ENCODE assay signal across 18 cellular contexts in genomic region chr1:10529772-10530171, GRCh38. TPM values are rescaled to one million over a fixed set of nuclear protein-coding genes. Genes with fewer than 3 reads are reported as not detected.
DNase-seq lines count a peak whose midpoint lies in the region; ATAC-seq, FAIRE-seq and TF ChIP-seq lines count a peak whose summit lies in the region.
"Had no signal": no experiment of that assay in that cellular context is flagged by ENCODE, and none has a peak within 500 bp of the region (broad histone marks: within the 10 kb centered on the region; RNA-seq: fewer than 3 reads in every experiment).

No MANE protein-coding gene starts in this region.

- TF ChIP-seq RAD21 in K562 (CRISPR knock-in tag; conservative IDR thresholded peaks at IDR 0.05 in 1 of 2, IDR thresholded peaks at IDR 0.05 in 1 of 2) = no peak

- H3F3A ChIP-seq in smooth muscle cell (ENCODE audit: low read depth) = peaks cover 18% of the 10 kb centered on the region

- CTCF ChIA-PET in K562 (lab: Yijun Ruan, JAX; ENCODE audit: low intra/inter-chr PET ratio) = no interaction called here

- H3K79me2 ChIP-seq in K562 (ENCODE audit: control insufficient read depth, insufficient read depth, low read length) (peaks cover 49% of the 10 kb centered on the region), smooth muscle cell (ENCODE audit: low read depth) (peaks cover 16% of the 10 kb centered on the region)

- WGBS in K562 (ENCODE audit: insufficient coverage, low coverage, missing lambda C conversion rate) = 65% methylated on average over 3 of the region's 3 CpGs
- WGBS in smooth muscle cell (ENCODE audit: low lambda C conversion rate) = 23% methylated on average over 3 of the region's 3 CpGs

- H3K4me2 ChIP-seq in K562 (ENCODE audit: insufficient read depth, low read length) (no peak overlapping the region), smooth muscle cell (peak overlapping the region; percentile 93)

- DNase-seq in K562 (ENCODE audit: extremely low read depth in 1 of 4, low spot score in 3 of 4) (no peak), smooth muscle cell (lab: John Stamatoyannopoulos, UW; ENCODE audit: unreplicated experiment) (no peak), HPDE6-E6E7 (ENCODE audit: extremely low spot score) (no peak), NCI-H524 (lab: John Stamatoyannopoulos, UW) (no peak), GM19240 (ENCODE audit: insufficient read length, low spot score) (no peak)
- DNase-seq: gastrocnemius medialis; midbrain; MV-4-11; NCI-H2081 treated with DMSO at 0.1 percent for 48 hours; stimulated activated CD4-positive, alpha-beta T cell treated with anti-CD3 and anti-CD28 coated beads, Interleukin-4, amount 100 ng/mL, for 24 hours; stimulated activated CD8-positive, alpha-beta memory T cell treated with anti-CD3 and anti-CD28 coated beads, Interleukin-4, amount 100 ng/mL, for 48 hours; T-helper 1 cell had no signal

- intact Hi-C loops in K562 (cut with micrococcal nuclease) = no loop called here

- POLR2A ChIA-PET in K562 (lab: Yijun Ruan, JAX) = interaction anchor here (0.6 kb wide), 1 partner anchor 173 kb away, joined by 4 read pairs; no protein-coding TSS in a partner anchor

- H3K27ac ChIP-seq in HUES48 (ENCODE audit: low read depth, low read length) (peak overlapping the region; percentile 82), K562 (ENCODE audit: extremely low read depth, low read depth, low read length) (no peak overlapping the region), iPS-20b (ENCODE audit: low read length) (peak overlapping the region; percentile 31), smooth muscle cell (ENCODE audit: low read depth) (peak overlapping the region; percentile 94)
- H3K27ac ChIP-seq: WERI-Rb-1 had no signal

- H3K4me3 ChIP-seq in HUES48 (ENCODE audit: low read depth, low read length) (peak overlapping the region; percentile 42), K562 (no peak overlapping the region), iPS-20b (ENCODE audit: low read length) (peak overlapping the region; percentile 52), smooth muscle cell (no peak overlapping the region)
- H3K4me3 ChIP-seq: gastrocnemius medialis had no signal

- H4K20me1 ChIP-seq in K562 (replicated peaks; ENCODE audit: control insufficient read depth, insufficient read depth, low read length) (peaks cover 13% of the 10 kb centered on the region), smooth muscle cell (ENCODE audit: low read depth) (peaks cover 79% of the 10 kb centered on the region)

- no peak overlapping the region; the same call in 1 of the 2 replicates for H3K9ac ChIP-seq in HUES48 (ENCODE audit: low read depth, low read length)
- H3K9ac ChIP-seq in K562 (ENCODE audit: insufficient read depth in 1 of 2, low read depth in 2 of 2, low read length in 2 of 2) = no peak overlapping the region
- H3K9ac ChIP-seq in iPS-20b (ENCODE audit: low read depth, low read length) = peak overlapping the region; percentile 40; the same call in 1 of the 2 replicates
- H3K9ac ChIP-seq in smooth muscle cell (ENCODE audit: low read depth) = peak overlapping the region; percentile 52

- H3K27me3 ChIP-seq in HUES48 (ENCODE audit: control insufficient read depth, insufficient read depth, low read length) = no peaks in the 10 kb centered on the region
- H3K27me3 ChIP-seq in K562 (ENCODE audit: control insufficient read depth in 2 of 2, insufficient read depth in 2 of 2, low read length in 2 of 2) = no peaks in the 10 kb centered on the region
- H3K27me3 ChIP-seq in iPS-20b (ENCODE audit: insufficient read depth, low read length) = no peaks in the 10 kb centered on the region
- no peaks in the 10 kb centered on the region for H3K27me3 ChIP-seq in smooth muscle cell (ENCODE audit: low read depth)
- H3K27me3 ChIP-seq: BE2C, gastrocnemius medialis had no signal

- TF ChIP-seq EP300 in K562 (IDR thresholded peaks at IDR 0.05; ENCODE audit: low read length) = no peak

- TF ChIP-seq CTCF in K562 (IDR thresholded peaks at IDR 0.05 in 2 of 3, conservative IDR thresholded peaks at IDR 0.05 in 1 of 3; ENCODE audit: insufficient read depth in 2 of 3, low read depth in 1 of 3, low read length in 3 of 3) (no peak), smooth muscle cell (IDR thresholded peaks at IDR 0.05; ENCODE audit: borderline replicate concordance, insufficient read depth, poor library complexity, severe bottlenecking) (no peak)

- H3K4me1 ChIP-seq in HUES48 (ENCODE audit: control insufficient read depth, insufficient read depth, low read length) (peaks cover 52% of the 10 kb centered on the region), K562 (replicated peaks in 1 of 2; ENCODE audit: control insufficient read depth in 2 of 2, insufficient read depth in 2 of 2, low read length in 2 of 2) (peaks cover 0 to 4% of the 10 kb centered on the region in 2 experiments; a peak in 3 of 5 replicates), iPS-20b (ENCODE audit: insufficient read depth, low read length) (peaks cover 50% of the 10 kb centered on the region), smooth muscle cell (ENCODE audit: low read depth) (peaks cover 29% of the 10 kb centered on the region)
- H3K4me1 ChIP-seq: BE2C had no signal

- TF ChIP-seq POLR2A in K562 (conservative IDR thresholded peaks at IDR 0.05) = no peak

- no peak for FAIRE-seq in K562 (lab: Jason Lieb, UNC)
- FAIRE-seq: keratinocyte had no signal

- H3K36me3 ChIP-seq in HUES48 (ENCODE audit: control insufficient read depth, insufficient read depth, low read length) (no peaks in the 10 kb centered on the region), K562 (ENCODE audit: control insufficient read depth, insufficient read depth, low read length) (peaks cover 10% of the 10 kb centered on the region; the same call in 2 of the 3 replicates), iPS-20b (ENCODE audit: insufficient read depth, low read depth, low read length) (no peaks in the 10 kb centered on the region), smooth muscle cell (ENCODE audit: low read depth) (no peaks in the 10 kb centered on the region)
- H3K36me3 ChIP-seq: BE2C, gastrocnemius medialis, thoracic aorta, WERI-Rb-1 had no signal

- H3K9me1 ChIP-seq in K562 (ENCODE audit: control insufficient read depth, insufficient read depth, low read length) = no peaks in the 10 kb centered on the region

- H3K9me3 ChIP-seq in HUES48 (ENCODE audit: control insufficient read depth, insufficient read depth, low read length) = no peaks in the 10 kb centered on the region
- no peaks in the 10 kb centered on the region for H3K9me3 ChIP-seq in K562 (replicated peaks; ENCODE audit: control insufficient read depth, insufficient read depth, low read depth, low read length)
- H3K9me3 ChIP-seq in iPS-20b (ENCODE audit: insufficient read depth, low read depth, low read length) = no peaks in the 10 kb centered on the region
- H3K9me3 ChIP-seq in smooth muscle cell (replicated peaks; ENCODE audit: low read depth) = no peaks in the 10 kb centered on the region
- H3K9me3 ChIP-seq: BE2C, gastrocnemius medialis, thoracic aorta had no signal

- in situ Hi-C loops in K562 (cut with MboI) = no loop called here

- no peak for ATAC-seq in K562
- ATAC-seq: gastrocnemius medialis had no signal

- TSS peak; percentile 26 for BruUV-seq in K562 (replicated peaks; lab: Mats Ljungman, UMichigan)

- H2AFZ ChIP-seq in K562 (ENCODE audit: low read depth, low read length) (no peak overlapping the region), smooth muscle cell (ENCODE audit: low read depth) (no peak overlapping the region)

RNA-seq across cellular contexts. Expression of gene PEX14, which starts 55.0 kb away (rescaled TPM):
- total RNA-seq in K562 (2011; cell fraction: chromatin; rRNA removed; ENCODE audit: low replicate concordance) = 22.7 and 32.6 TPM in 2 replicates
- total RNA-seq in K562 (2011; cell fraction: nucleolus; rRNA removed) = 32.9 and 41.0 TPM in 2 replicates
- 27.9 and 28.1 TPM in 2 replicates for total RNA-seq in K562 (2011; cell fraction: nucleoplasm; rRNA removed)
- 25.7 and 39.1 TPM in 2 replicates for total RNA-seq in K562 (2014; rRNA removed)
- total RNA-seq in K562 (2014; rRNA removed; fragmentation: Illumina TruSeq; extraction: Trizol) = 11.6 and 12.8 TPM in 2 replicates
- 20.2 and 22.7 TPM in 2 replicates for total RNA-seq in K562 (2015; rRNA removed; fragmentation: Illumina TruSeq; extraction: Trizol)
- total RNA-seq in K562 (2021) = 45.7 and 47.5 TPM in 2 replicates
- polyA plus RNA-seq in K562 (2011; rRNA removed) = 8.0 and 19.6 TPM in 2 replicates
- polyA plus RNA-seq in K562 (2011; cell fraction: cytosol; rRNA removed) = 11.8 and 15.9 TPM in 2 replicates
- polyA plus RNA-seq in K562 (2011; cell fraction: nucleus; rRNA removed) = 22.9 and 28.2 TPM in 2 replicates
- polyA plus RNA-seq in K562 (2012) = 37.1 and 37.2 TPM in 2 replicates
- polyA plus RNA-seq in K562 (2014; fragmentation: Illumina TruSeq; extraction: Trizol) = 30.2 and 31.2 TPM in 2 replicates
- 1 to 10 TPM; 2.6 to 2.9 TPM for polyA plus RNA-seq in K562 (2014; fragmentation: Nextera tagmentation; extraction: Ambion mirVana)
- polyA plus RNA-seq in K562 (2014; rRNA removed) = 25.5 and 27.2 TPM in 2 replicates
- polyA minus RNA-seq in K562 (2011; rRNA and poly(A)+ RNA removed) = 6.4 and 7.4 TPM in 2 replicates
- 11.3 and 18.9 TPM in 2 replicates for polyA minus RNA-seq in K562 (2011; cell fraction: cytosol; rRNA and poly(A)+ RNA removed)
- 12.4 and 16.8 TPM in 2 replicates for polyA minus RNA-seq in K562 (2011; cell fraction: nucleus; rRNA and poly(A)+ RNA removed)
- total RNA-seq in smooth muscle cell = 8.2 and 14.2 TPM in 2 replicates
- polyA plus RNA-seq in smooth muscle cell = 15.2 and 23.1 TPM in 2 replicates

RNA-seq across cellular contexts. Expression of gene DFFA, which starts 57.4 kb away (rescaled TPM):
- total RNA-seq in K562 (2011; cell fraction: chromatin; rRNA removed; ENCODE audit: low replicate concordance) = 54.1 and 71.5 TPM in 2 replicates
- 37.0 and 45.7 TPM in 2 replicates for total RNA-seq in K562 (2011; cell fraction: nucleolus; rRNA removed)
- total RNA-seq in K562 (2011; cell fraction: nucleoplasm; rRNA removed) = 49.3 and 71.1 TPM in 2 replicates
- total RNA-seq in K562 (2014; rRNA removed) = 47.0 and 62.9 TPM in 2 replicates
- total RNA-seq in K562 (2014; rRNA removed; fragmentation: Illumina TruSeq; extraction: Trizol) = 66.5 and 67.3 TPM in 2 replicates
- total RNA-seq in K562 (2015; rRNA removed; fragmentation: Illumina TruSeq; extraction: Trizol) = 64.2 and 65.3 TPM in 2 replicates
- total RNA-seq in K562 (2021) = 74.8 and 78.9 TPM in 2 replicates
- 47.1 and 57.7 TPM in 2 replicates for polyA plus RNA-seq in K562 (2011; rRNA removed)
- 36.0 and 40.4 TPM in 2 replicates for polyA plus RNA-seq in K562 (2011; cell fraction: cytosol; rRNA removed)
- 17.7 and 20.4 TPM in 2 replicates for polyA plus RNA-seq in K562 (2011; cell fraction: nucleus; rRNA removed)
- polyA plus RNA-seq in K562 (2012) = 29.9 and 45.7 TPM in 2 replicates
- 53.3 and 54.9 TPM in 2 replicates for polyA plus RNA-seq in K562 (2014; fragmentation: Illumina TruSeq; extraction: Trizol)
- 10 to 100 TPM; 59.2 to 71.7 TPM for polyA plus RNA-seq in K562 (2014; fragmentation: Nextera tagmentation; extraction: Ambion mirVana)
- polyA plus RNA-seq in K562 (2014; rRNA removed) = 39.6 and 44.4 TPM in 2 replicates
- polyA minus RNA-seq in K562 (2011; rRNA and poly(A)+ RNA removed) = 78.7 and 100.0 TPM in 2 replicates
- 29.8 and 30.1 TPM in 2 replicates for polyA minus RNA-seq in K562 (2011; cell fraction: cytosol; rRNA and poly(A)+ RNA removed)
- polyA minus RNA-seq in K562 (2011; cell fraction: nucleus; rRNA and poly(A)+ RNA removed) = 7.7 and 12.9 TPM in 2 replicates
- total RNA-seq in smooth muscle cell = 18.6 and 27.6 TPM in 2 replicates
- polyA plus RNA-seq in smooth muscle cell = 30.0 and 35.2 TPM in 2 replicates

Comparison
In these comparisons a context has a peak if more than half of its experiments do, and no peak if none do; other contexts are left out.
1. H3K4me3 ChIP-seq: peak in HUES48 (single experiment) and iPS-20b (single experiment); none in K562 (single experiment) and smooth muscle cell (single experiment).
2. H3K9ac ChIP-seq: peak in iPS-20b (single experiment) and smooth muscle cell (single experiment); none in HUES48 (single experiment) and K562 (0 of 2).